Comparison of ENCODE assay signal across 8 cellular contexts in genomic region chr5:64784451-64785025, GRCh38. TPM values are rescaled to one million over a fixed set of nuclear protein-coding genes. Genes with fewer than 3 reads are reported as not detected.
A peak's percentile ranks its signal among the peaks of the same experiment; 100 is the strongest.
DNase-seq lines count a peak whose midpoint lies in the region; ATAC-seq, FAIRE-seq and TF ChIP-seq lines count a peak whose summit lies in the region.

No MANE protein-coding gene starts in this region.

- H3K4me1 Mint-ChIP-seq in activated CD4-positive, alpha-beta T cell treated with anti-CD3 and anti-CD28 coated beads for 36 hours = peaks cover 6% of the 10 kb centered on the region

- POLR2A ChIA-PET in activated CD4-positive, alpha-beta T cell treated with anti-CD3 and anti-CD28 coated beads for 36 hours (lab: Charles Lee) = no interaction called here

- peak; percentile 92 for TF ChIP-seq CTCF in AG10803 (conservative IDR thresholded peaks at IDR 0.05; ENCODE audit: low read length)
- peak; percentile 81 for TF ChIP-seq CTCF in lower lobe of right lung (IDR thresholded peaks at IDR 0.05)

- H3K27ac ChIP-seq in lower lobe of right lung = no peak overlapping the region

- peaks cover 11% of the 10 kb centered on the region for H3K36me3 Mint-ChIP-seq in activated CD4-positive, alpha-beta T cell treated with anti-CD3 and anti-CD28 coated beads for 36 hours (ENCODE audit: low read depth)

- peak; percentile 89 for FAIRE-seq in colon (lab: Jason Lieb, UNC)

- DNase-seq in AG10803 (ENCODE audit: low read depth) (peak; percentile 84), NCI-H460 (ENCODE audit: extremely low read depth, low read depth) (peak; percentile 76), lower lobe of right lung (peak; percentile 55)
- DNase-seq in activated CD4-positive, alpha-beta T cell treated with anti-CD3 and anti-CD28 coated beads for 36 hours = peak; percentile 85
- DNase-seq in stimulated activated CD8-positive, alpha-beta memory T cell treated with anti-CD3 and anti-CD28 coated beads, Interleukin-12 subunit alpha, Interleukin-12 subunit beta, amount 100 ng/mL, for 24 hours (ENCODE audit: extremely low read depth) = peak; percentile 23

- intact Hi-C loops in activated CD4-positive, alpha-beta T cell treated with anti-CD3 and anti-CD28 coated beads for 36 hours (cut with DNase I, micrococcal nuclease) = loop anchor here (1.0 to 10.0 kb wide), 3 partner anchors 149 to 1380 kb away; no protein-coding TSS in a partner anchor
- intact Hi-C loops in lower lobe of right lung (cut with DNase I) = loop anchor here (10.0 kb wide), 1 partner anchor 150 kb away; no protein-coding TSS in a partner anchor

- ATAC-seq in GM18909 (IDR thresholded peaks at IDR 0.05; ENCODE audit: poor library complexity, unreplicated experiment) (peak; percentile 89), HG03280 (IDR thresholded peaks at IDR 0.05; ENCODE audit: unreplicated experiment) (peak; percentile 85), lower lobe of right lung (peak; percentile 78 to 83)
- peak; percentile 77 for ATAC-seq in activated CD4-positive, alpha-beta T cell treated with anti-CD3 and anti-CD28 coated beads for 36 hours

- H3K4me1 ChIP-seq in lower lobe of right lung = no peaks in the 10 kb centered on the region

- no peaks in the 10 kb centered on the region for H3K9me3 ChIP-seq in lower lobe of right lung

- H3K27me3 Mint-ChIP-seq in activated CD4-positive, alpha-beta T cell treated with anti-CD3 and anti-CD28 coated beads for 36 hours = no peaks in the 10 kb centered on the region

- H3K4me3 ChIP-seq in AG10803 (ENCODE audit: low read length) (no peak overlapping the region), lower lobe of right lung (no peak overlapping the region)

- H3K36me3 ChIP-seq in lower lobe of right lung = peaks cover 7% of the 10 kb centered on the region

- H3K27ac Mint-ChIP-seq in activated CD4-positive, alpha-beta T cell treated with anti-CD3 and anti-CD28 coated beads for 36 hours = no peak overlapping the region

- no peak overlapping the region for H3K4me3 Mint-ChIP-seq in activated CD4-positive, alpha-beta T cell treated with anti-CD3 and anti-CD28 coated beads for 36 hours

- H3K27me3 ChIP-seq in lower lobe of right lung (ENCODE audit: low read depth) = no peaks in the 10 kb centered on the region

- no peaks in the 10 kb centered on the region for H3K9me3 Mint-ChIP-seq in activated CD4-positive, alpha-beta T cell treated with anti-CD3 and anti-CD28 coated beads for 36 hours (ENCODE audit: low read depth)

- CTCF ChIA-PET in activated CD4-positive, alpha-beta T cell treated with anti-CD3 and anti-CD28 coated beads for 36 hours (lab: Charles Lee) = interaction anchor here (0.6 to 4.4 kb wide), 16 partner anchors 9 to 741 kb away, joined by 3 to 67 read pairs (median 4); no protein-coding TSS in a partner anchor

RNA-seq across cellular contexts. Expression of gene CWC27, which starts 15.8 kb away (rescaled TPM):
- 28.4 and 33.5 TPM in 2 replicates for total RNA-seq in NCI-H460 (2014; rRNA removed; shearing (Covaris generic))
- polyA plus RNA-seq in NCI-H460 (2014; cell fraction: nucleus; rRNA removed) = 11.4 and 13.6 TPM in 2 replicates
- 10 to 100 TPM; 35.4 to 35.8 TPM for total RNA-seq in activated CD4-positive, alpha-beta T cell treated with anti-CD3 and anti-CD28 coated beads for 36 hours
- total RNA-seq in lower lobe of right lung = 17.3 TPM

RNA-seq across cellular contexts. Expression of gene SREK1IP1, which starts 16.0 kb away (rescaled TPM):
- total RNA-seq in NCI-H460 (2014; rRNA removed; shearing (Covaris generic)) = 9.1 and 9.9 TPM in 2 replicates
- polyA plus RNA-seq in NCI-H460 (2014; cell fraction: nucleus; rRNA removed) = 6.5 and 20.9 TPM in 2 replicates
- total RNA-seq in activated CD4-positive, alpha-beta T cell treated with anti-CD3 and anti-CD28 coated beads for 36 hours = 10 to 100 TPM; 27.8 TPM
- 22.5 TPM for total RNA-seq in lower lobe of right lung

Comparison
In these comparisons a context has a peak if more than half of its experiments do, and no peak if none do; other contexts are left out.
1. DNase-seq: peak in every context shown above with its lines; median percentile 85 in activated CD4-positive, alpha-beta T cell treated with anti-CD3 and anti-CD28 coated beads for 36 hours; 84 in AG10803; 76 in NCI-H460; 55 in lower lobe of right lung; 23 in stimulated activated CD8-positive, alpha-beta memory T cell treated with anti-CD3 and anti-CD28 coated beads, Interleukin-12 subunit alpha, Interleukin-12 subunit beta, amount 100 ng/mL, for 24 hours.